In genomic region chr16:17133851-17134250, GRCh38 we compare ENCODE assay signal across 30 cellular contexts.
"Had no signal": no experiment of that assay in that cellular context is flagged by ENCODE, and none has a peak within 500 bp of the region (broad histone marks: within the 10 kb centered on the region; RNA-seq: fewer than 3 reads in every experiment).

No MANE protein-coding gene starts in this region.

- H3K4me3 ChIP-seq: PC-9 had no signal

- H3K27me3 ChIP-seq: brain microvascular endothelial cell had no signal

- H3K4me2 ChIP-seq: KMS-11, PC-9 had no signal

- H3K9ac ChIP-seq: KMS-11 had no signal

- ATAC-seq: Right ventricle myocardium inferior, SK-N-SH treated with all-trans-retinoic acid at 6 μM for 48 hours, T-cell had no signal

- H3K36me3 ChIP-seq: brain microvascular endothelial cell had no signal

- H2AFZ ChIP-seq: PC-9 had no signal

- H3K27ac ChIP-seq: brain microvascular endothelial cell, KMS-11, PC-9, RWPE1, VCaP had no signal

- DNase-seq: activated B cell treated with CpG ODN at 0.5 μM for 24 hours; activated CD4-positive, alpha-beta memory T cell treated with anti-CD3 and anti-CD28 coated beads for 36 hours; activated CD4-positive, alpha-beta T cell treated with anti-CD3 and anti-CD28 coated beads for 4 hours; activated CD4-positive, alpha-beta T cell treated with anti-CD3 and anti-CD28 coated beads, Interleukin-2, amount 50 U/mL, for 1 hour; activated CD4-positive, CD25-positive, alpha-beta regulatory T cell treated with anti-CD3 and anti-CD28 coated beads, Interleukin-2, amount 50 U/mL, for 72 hours; activated CD8-positive, alpha-beta memory T cell treated with anti-CD3 and anti-CD28 coated beads, Interleukin-2, amount 50 U/mL, for 4 hours; activated effector memory CD4-positive, alpha-beta T cell treated with anti-CD3 and anti-CD28 coated beads, Interleukin-2, amount 50 U/mL, for 16 hours; activated naive CD4-positive, alpha-beta T cell; activated naive CD4-positive, alpha-beta T cell treated with anti-CD3 and anti-CD28 coated beads, Interleukin-2, amount 50 U/mL, for 16 hours; activated naive CD8-positive, alpha-beta T cell treated with anti-CD3 and anti-CD28 coated beads for 36 hours; activated T-cell treated with anti-CD3 and anti-CD28 coated beads for 4 hours; activated T-cell treated with anti-CD3 and anti-CD28 coated beads, Interleukin-2, amount 50 U/mL, for 48 hours; amniotic stem cell; aorta; brain microvascular endothelial cell; NCI-H1105; NCI-H1436; NCI-H1694; NCI-H2029; NCI-H345; NCI-H524 treated with DMSO at 0.1 percent for 48 hours; PC-9; SIG-M5; T-cell; T-helper 9 cell had no signal
